In genomic region chr5:141340781-141341354, GRCh38 we compare ENCODE assay signal across 1 cellular context. TPM values are rescaled to one million over a fixed set of nuclear protein-coding genes. Genes with fewer than 3 reads are reported as not detected.
"Had no signal": no experiment of that assay in that cellular context is flagged by ENCODE, and none has a peak within 500 bp of the region (broad histone marks: within the 10 kb centered on the region; RNA-seq: fewer than 3 reads in every experiment).

No MANE protein-coding gene starts in this region.

RNA-seq across cellular contexts. Expression of gene PCDHGA3, which starts 2.8 kb away (rescaled TPM):
- total RNA-seq: M059J had no signal
